14 cellular contexts compared by ENCODE assay signal in genomic region chr3:121979246-121979645, GRCh38. TPM values are rescaled to one million over a fixed set of nuclear protein-coding genes. Genes with fewer than 3 reads are reported as not detected.
"Had no signal": no experiment of that assay in that cellular context is flagged by ENCODE, and none has a peak within 500 bp of the region (broad histone marks: within the 10 kb centered on the region; RNA-seq: fewer than 3 reads in every experiment).

No MANE protein-coding gene starts in this region.

- H3K36me3 ChIP-seq: sigmoid colon, upper lobe of left lung had no signal

- H3K4me1 ChIP-seq: sigmoid colon, upper lobe of left lung had no signal

- H3K27ac ChIP-seq: sigmoid colon, upper lobe of left lung had no signal

- DNase-seq: activated CD4-positive, alpha-beta T cell treated with anti-CD3 and anti-CD28 coated beads, Interleukin-2, amount 50 U/mL, for 48 hours; activated CD4-positive, CD25-positive, alpha-beta regulatory T cell treated with anti-CD3 and anti-CD28 coated beads, Interleukin-2, amount 50 U/mL, for 72 hours; activated effector memory CD4-positive, alpha-beta T cell treated with anti-CD3 and anti-CD28 coated beads, Interleukin-2, amount 50 U/mL, for 16 hours; activated naive CD8-positive, alpha-beta T cell treated with anti-CD3 and anti-CD28 coated beads for 36 hours; activated T-cell treated with anti-CD3 and anti-CD28 coated beads, Interleukin-2, amount 50 U/mL, for 4 hours; kidney; left ventricle myocardium superior; sigmoid colon; stimulated activated CD4-positive, alpha-beta T cell treated with anti-CD3 and anti-CD28 coated beads, Interleukin-12 subunit alpha, Interleukin-12 subunit beta, amount 100 ng/mL, for 4 hours; stimulated activated naive CD4-positive, alpha-beta T cell treated with Interleukin-2 at 50 U/mL for 16 hours; upper lobe of left lung had no signal

- H3K4me3 Mint-ChIP-seq: activated naive CD8-positive, alpha-beta T cell treated with anti-CD3 and anti-CD28 coated beads for 36 hours; activated T-cell treated with anti-CD3 and anti-CD28 coated beads, Interleukin-2, amount 50 U/mL, for 4 hours; neural crest cell had no signal

- H3K4me1 Mint-ChIP-seq: neural crest cell had no signal

- H3K27ac Mint-ChIP-seq: activated naive CD8-positive, alpha-beta T cell treated with anti-CD3 and anti-CD28 coated beads for 36 hours had no signal

- ATAC-seq: activated T-cell treated with anti-CD3 and anti-CD28 coated beads, Interleukin-2, amount 50 U/mL, for 4 hours; left ventricle myocardium superior had no signal

- H3K27me3 ChIP-seq: sigmoid colon, upper lobe of left lung had no signal

- H3K4me3 ChIP-seq: sigmoid colon, upper lobe of left lung had no signal

RNA-seq across cellular contexts. Expression of gene ILDR1, which starts 42.8 kb away (rescaled TPM):
- total RNA-seq: activated naive CD8-positive, alpha-beta T cell treated with anti-CD3 and anti-CD28 coated beads for 36 hours; mesenteric fat pad; neural crest cell; osteocyte; sigmoid colon had no signal
